Comparison of ENCODE assay signal across 8 cellular contexts in genomic region chr6:149934249-149935156, GRCh38. TPM values are rescaled to one million over a fixed set of nuclear protein-coding genes. Genes with fewer than 3 reads are reported as not detected.
A peak's percentile ranks its signal among the peaks of the same experiment; 100 is the strongest.
DNase-seq lines count a peak whose midpoint lies in the region; ATAC-seq and TF ChIP-seq lines count a peak whose summit lies in the region.

No MANE protein-coding gene starts in this region.

- H3K27me3 ChIP-seq in ascending aorta (peaks cover 19% of the 10 kb centered on the region), right cardiac atrium (ENCODE audit: control insufficient read depth, insufficient read depth) (no peaks in the 10 kb centered on the region), sigmoid colon (peaks cover 26 to 98% (median 75%) of the 10 kb centered on the region in 3 donors)

- intact Hi-C loops in ascending aorta (cut with DNase I) (loop anchor here (1.0 to 5.0 kb wide), 2 partner anchors 83 to 878 kb away; no protein-coding TSS in a partner anchor), right cardiac atrium (cut with DNase I) (loop anchor here in 3 of 4 donors (2.0 to 5.0 kb wide), 3 partner anchors 82 to 102 kb away; no protein-coding TSS in a partner anchor), sigmoid colon (cut with DNase I) (loop anchor here (1.0 kb wide), 1 partner anchor 83 kb away; no protein-coding TSS in a partner anchor)

- H3K9me3 ChIP-seq in ascending aorta: no peaks in the 10 kb centered on the region
- H3K9me3 ChIP-seq in right cardiac atrium (ENCODE audit: control insufficient read depth, low read length): no peaks in the 10 kb centered on the region
- no peaks in the 10 kb centered on the region for H3K9me3 ChIP-seq in sigmoid colon

- H3K27ac ChIP-seq in ascending aorta: no peak overlapping the region
- no peak overlapping the region for H3K27ac ChIP-seq in right cardiac atrium (ENCODE audit: low read length)
- no peak overlapping the region for H3K27ac ChIP-seq in sigmoid colon

- H3K36me3 ChIP-seq in ascending aorta (no peaks in the 10 kb centered on the region), sigmoid colon (no peaks in the 10 kb centered on the region)

- H3K4me3 ChIP-seq in ascending aorta (no peak overlapping the region), right cardiac atrium (ENCODE audit: low read length) (no peak overlapping the region), sigmoid colon (no peak overlapping the region)

- peak; percentile 62 for DNase-seq in G401 (ENCODE audit: low spot score)
- peak; percentile 65 for DNase-seq in MV-4-11 (lab: John Stamatoyannopoulos, UW)
- DNase-seq in T-helper 2 cell: peak in 4 of 5 experiments; percentile 47 to 73 (median 56)
- DNase-seq in ascending aorta (ENCODE audit: low spot score in 2 of 2): peak in 1 of 2 donors; percentile 85
- peak in 1 of 3 donors; percentile 42 for DNase-seq in right cardiac atrium
- no peak for DNase-seq in sigmoid colon
- DNase-seq in epidermal melanocyte (ENCODE audit: insufficient read length, low spot score): no peak

- TF ChIP-seq POLR2A in sigmoid colon (IDR thresholded peaks at IDR 0.05): no peak

- in situ Hi-C loops in G401 (cut with HindIII; ENCODE audit: low sequenced_read_pairs): no loop called here

- no peak for TF ChIP-seq EP300 in sigmoid colon (IDR thresholded peaks at IDR 0.05)

- peak; percentile 57 to 74 for ATAC-seq in right cardiac atrium
- ATAC-seq in HG03342 (IDR thresholded peaks at IDR 0.05; ENCODE audit: unreplicated experiment): no peak

- WGBS in right cardiac atrium: 36% methylated on average over 11 of the region's 11 CpGs
- 29 to 37% methylated on average over 11 of the region's 11 CpGs for WGBS in sigmoid colon, 2 donors

- H3K4me1 ChIP-seq in ascending aorta (peaks cover 0 to 10% of the 10 kb centered on the region in 2 donors), right cardiac atrium (ENCODE audit: control insufficient read depth, insufficient read depth, low read length) (no peaks in the 10 kb centered on the region), sigmoid colon (peaks cover 0 to 15% (median 12%) of the 10 kb centered on the region in 4 donors)

- TF ChIP-seq CTCF in ascending aorta (IDR thresholded peaks at IDR 0.05): peak; percentile 69 to 77 (median 76)
- TF ChIP-seq CTCF in sigmoid colon (IDR thresholded peaks at IDR 0.05): peak; percentile 53 to 82 (median 77)

RNA-seq across cellular contexts. Expression of gene ULBP2, which starts 7.3 kb away (rescaled TPM):
- 1.9 TPM in 1 of 2 replicates, not detected in the other for total RNA-seq in G401 (2014; rRNA removed; shearing (Covaris generic))
- total RNA-seq in ascending aorta: not detected
- total RNA-seq in right cardiac atrium: 1 to 10 TPM in 3 of 4 donors, under 1 TPM in 1; 0.31 to 1.2 (median 1.1) TPM
- polyA plus RNA-seq in right cardiac atrium: 1.1 TPM
- not detected for total RNA-seq in sigmoid colon
- under 1 TPM in 1 of 3 donors, not detected in 2; 0.34 TPM for polyA plus RNA-seq in sigmoid colon

RNA-seq across cellular contexts. Expression of gene RAET1G, which starts 11.6 kb away (rescaled TPM):
- not detected in 2 replicates for total RNA-seq in G401 (2014; rRNA removed; shearing (Covaris generic))
- total RNA-seq in ascending aorta (not detected), right cardiac atrium (under 1 TPM in 1 of 4 donors, not detected in 3; 0.43 TPM), sigmoid colon (not detected)
- polyA plus RNA-seq in right cardiac atrium (0.20 TPM), sigmoid colon (under 1 TPM in 1 of 3 donors, not detected in 2; 0.23 TPM)

RNA-seq across cellular contexts. Expression of gene ULBP1, which starts 29.2 kb away (rescaled TPM):
- total RNA-seq in G401 (2014; rRNA removed; shearing (Covaris generic)): not detected in 2 replicates
- 3.8 TPM for total RNA-seq in ascending aorta
- total RNA-seq in right cardiac atrium: under 1 TPM in 3 of 4 donors, not detected in 1; 0.20 to 0.22 (median 0.21) TPM
- polyA plus RNA-seq in right cardiac atrium: 0.20 TPM
- under 1 TPM in 1 of 4 donors, not detected in 3; 0.55 TPM for total RNA-seq in sigmoid colon
- under 1 TPM in 1 of 3 donors, not detected in 2; 0.09 TPM for polyA plus RNA-seq in sigmoid colon

RNA-seq across cellular contexts. Expression of gene RAET1E, which starts 36.6 kb away (rescaled TPM):
- total RNA-seq in G401 (2014; rRNA removed; shearing (Covaris generic)): not detected in 2 replicates
- total RNA-seq in ascending aorta (not detected), right cardiac atrium (under 1 TPM; 0.17 to 0.45 (median 0.39) TPM), sigmoid colon (under 1 TPM in 1 of 4 donors, not detected in 3; 0.33 TPM)
- polyA plus RNA-seq in right cardiac atrium (0.41 TPM), sigmoid colon (under 1 TPM in 1 of 3 donors, not detected in 2; 0.15 TPM)

Comparison
In these comparisons a context has a peak if more than half of its experiments do, and no peak if none do; other contexts are left out.
1. DNase-seq: peak in G401 (single experiment), MV-4-11 (single experiment) and T-helper 2 cell (4 of 5); none in sigmoid colon (single experiment) and epidermal melanocyte (single experiment).